In genomic region chr4:177478496-177478895, GRCh38 we compare ENCODE assay signal across 26 cellular contexts.
"Had no signal": no experiment of that assay in that cellular context is flagged by ENCODE, and none has a peak within 500 bp of the region (broad histone marks: within the 10 kb centered on the region; RNA-seq: fewer than 3 reads in every experiment).

No MANE protein-coding gene starts in this region.

- H3K4me1 Mint-ChIP-seq: naive B cell; neural crest cell; stimulated activated effector memory CD8-positive, alpha-beta T cell treated with anti-CD3 and anti-CD28 coated beads, Interleukin-12 subunit alpha, Interleukin-12 subunit beta, amount 100 ng/mL, for 72 hours had no signal

- DNase-seq: colonic mucosa; effector CD8-positive, alpha-beta T cell; endodermal cell; foreskin fibroblast; gastrocnemius medialis; head of caudate nucleus; kidney; mesenchymal stem cell; mucosa of descending colon; naive B cell; right cardiac atrium; sigmoid colon; stimulated activated CD4-positive, alpha-beta T cell treated with anti-CD3 and anti-CD28 coated beads, Interleukin-2, amount 100 ng/mL, for 24 hours; stimulated activated CD4-positive, alpha-beta T cell treated with anti-CD3 and anti-CD28 coated beads, Interleukin-4, amount 100 ng/mL, for 24 hours; stimulated activated naive CD4-positive, alpha-beta T cell treated with Interleukin-2 at 50 U/mL for 16 hours; stomach; testis; tibial artery had no signal

- H3K9me3 Mint-ChIP-seq: dendritic cell treated with granulocyte-macrophage colony-stimulating factor and Interleukin-4, amounts not matched to agents 40 ng/mL and 50 ng/mL, for 4 days; endodermal cell; mesothelial cell of epicardium; naive B cell; natural killer cell treated with Interleukin-12 subunit alpha and Interleukin-12 subunit beta and Interleukin-15 and Interleukin-18, amount 100 ng/mL, for 72 hours; neural crest cell; stimulated activated effector memory CD8-positive, alpha-beta T cell treated with anti-CD3 and anti-CD28 coated beads, Interleukin-12 subunit alpha, Interleukin-12 subunit beta, amount 100 ng/mL, for 72 hours; type B pancreatic cell had no signal

- H3K4me3 Mint-ChIP-seq: dendritic cell treated with granulocyte-macrophage colony-stimulating factor and Interleukin-4, amounts not matched to agents 40 ng/mL and 50 ng/mL, for 4 days; endodermal cell; mesothelial cell of epicardium; naive B cell; natural killer cell treated with Interleukin-12 subunit alpha and Interleukin-12 subunit beta and Interleukin-15 and Interleukin-18, amount 100 ng/mL, for 72 hours; neural crest cell; stimulated activated effector memory CD8-positive, alpha-beta T cell treated with anti-CD3 and anti-CD28 coated beads, Interleukin-12 subunit alpha, Interleukin-12 subunit beta, amount 100 ng/mL, for 72 hours; type B pancreatic cell had no signal

- H3K4me3 ChIP-seq: colonic mucosa, gastrocnemius medialis, lung, mucosa of descending colon, prostate gland, sigmoid colon, stomach, testis, tibial artery had no signal

- H3K27ac Mint-ChIP-seq: dendritic cell treated with granulocyte-macrophage colony-stimulating factor and Interleukin-4, amounts not matched to agents 40 ng/mL and 50 ng/mL, for 4 days; endodermal cell; mesothelial cell of epicardium; naive B cell; natural killer cell treated with Interleukin-12 subunit alpha and Interleukin-12 subunit beta and Interleukin-15 and Interleukin-18, amount 100 ng/mL, for 72 hours; stimulated activated effector memory CD8-positive, alpha-beta T cell treated with anti-CD3 and anti-CD28 coated beads, Interleukin-12 subunit alpha, Interleukin-12 subunit beta, amount 100 ng/mL, for 72 hours; type B pancreatic cell had no signal

- H3K36me3 Mint-ChIP-seq: mesothelial cell of epicardium; naive B cell; natural killer cell treated with Interleukin-12 subunit alpha and Interleukin-12 subunit beta and Interleukin-15 and Interleukin-18, amount 100 ng/mL, for 72 hours; stimulated activated effector memory CD8-positive, alpha-beta T cell treated with anti-CD3 and anti-CD28 coated beads, Interleukin-12 subunit alpha, Interleukin-12 subunit beta, amount 100 ng/mL, for 72 hours; type B pancreatic cell had no signal

- H3K27me3 Mint-ChIP-seq: dendritic cell treated with granulocyte-macrophage colony-stimulating factor and Interleukin-4, amounts not matched to agents 40 ng/mL and 50 ng/mL, for 4 days; naive B cell; natural killer cell treated with Interleukin-12 subunit alpha and Interleukin-12 subunit beta and Interleukin-15 and Interleukin-18, amount 100 ng/mL, for 72 hours; type B pancreatic cell had no signal
